16 cellular contexts compared by ENCODE assay signal in genomic region chr3:164486150-164486549, GRCh38.
"Had no signal": no experiment of that assay in that cellular context is flagged by ENCODE, and none has a peak within 500 bp of the region (broad histone marks: within the 10 kb centered on the region; RNA-seq: fewer than 3 reads in every experiment).

No MANE protein-coding gene starts in this region.

- DNase-seq: activated CD4-positive, alpha-beta T cell treated with anti-CD3 and anti-CD28 coated beads, Interleukin-2, amount 50 U/mL, for 4 hours; activated effector memory CD4-positive, alpha-beta T cell treated with anti-CD3 and anti-CD28 coated beads, Interleukin-2, amount 50 U/mL, for 16 hours; activated T-cell treated with anti-CD3 and anti-CD28 coated beads, Interleukin-2, amount 50 U/mL, for 24 hours; colonic mucosa; effector CD4-positive, alpha-beta T cell; head of caudate nucleus; left lung; posterior cingulate gyrus; spleen; stimulated activated CD4-positive, alpha-beta T cell treated with anti-CD3 and anti-CD28 coated beads, Interleukin-1b, Interleukin-23, amount 100 ng/mL, for 48 hours; stimulated activated naive B cell treated with anti-CD40 and anti-IgM and Interleukin-4, amounts not matched to agents 10 μg/mL and 1 μg/mL and 100 μg/mL, for 72 hours; substantia nigra; transverse colon had no signal

- H3K4me3 ChIP-seq: colonic mucosa, left lung, neural progenitor cell, spleen, transverse colon had no signal

- ATAC-seq: activated CD4-positive, CD25-positive, alpha-beta regulatory T cell treated with anti-CD3 and anti-CD28 coated beads, Interleukin-2, amount 50 U/mL, for 24 hours; activated naive CD4-positive, alpha-beta T cell treated with anti-CD3 and anti-CD28 coated beads, Interleukin-2, amount 50 U/mL, for 72 hours; left lung; stimulated activated naive B cell treated with anti-CD40 and anti-IgM and Interleukin-4, amounts not matched to agents 10 μg/mL and 1 μg/mL and 100 μg/mL, for 72 hours had no signal
